Comparison of ENCODE assay signal across 1 cellular context in the genomic region with DNA sequence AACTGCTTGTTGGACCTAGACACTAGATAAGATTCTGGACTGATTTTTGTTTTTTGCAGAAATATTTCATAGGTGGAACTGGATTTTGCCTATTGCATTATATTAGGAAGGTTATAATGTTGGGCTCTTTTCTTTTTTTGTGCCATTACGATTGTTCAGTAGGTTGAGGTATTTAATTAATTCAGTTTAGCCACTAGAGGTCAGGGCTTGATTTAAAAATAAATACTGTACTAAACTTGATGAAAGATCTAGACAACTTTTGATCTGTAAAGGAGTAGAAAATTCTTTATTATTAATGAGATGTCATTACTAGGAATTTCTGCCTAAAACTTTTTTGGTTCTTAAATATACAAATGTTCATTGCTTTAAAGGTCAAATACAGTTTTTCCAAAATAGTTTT.
TF ChIP-seq lines count a peak whose summit lies in the region.

No MANE protein-coding gene starts in this region.

TF ChIP-seq in HepG2, 621 proteins besides CTCF, POLR2A, EP300 and RAD21 (continued from another document):
- TF ChIP-seq, protein P1, sequence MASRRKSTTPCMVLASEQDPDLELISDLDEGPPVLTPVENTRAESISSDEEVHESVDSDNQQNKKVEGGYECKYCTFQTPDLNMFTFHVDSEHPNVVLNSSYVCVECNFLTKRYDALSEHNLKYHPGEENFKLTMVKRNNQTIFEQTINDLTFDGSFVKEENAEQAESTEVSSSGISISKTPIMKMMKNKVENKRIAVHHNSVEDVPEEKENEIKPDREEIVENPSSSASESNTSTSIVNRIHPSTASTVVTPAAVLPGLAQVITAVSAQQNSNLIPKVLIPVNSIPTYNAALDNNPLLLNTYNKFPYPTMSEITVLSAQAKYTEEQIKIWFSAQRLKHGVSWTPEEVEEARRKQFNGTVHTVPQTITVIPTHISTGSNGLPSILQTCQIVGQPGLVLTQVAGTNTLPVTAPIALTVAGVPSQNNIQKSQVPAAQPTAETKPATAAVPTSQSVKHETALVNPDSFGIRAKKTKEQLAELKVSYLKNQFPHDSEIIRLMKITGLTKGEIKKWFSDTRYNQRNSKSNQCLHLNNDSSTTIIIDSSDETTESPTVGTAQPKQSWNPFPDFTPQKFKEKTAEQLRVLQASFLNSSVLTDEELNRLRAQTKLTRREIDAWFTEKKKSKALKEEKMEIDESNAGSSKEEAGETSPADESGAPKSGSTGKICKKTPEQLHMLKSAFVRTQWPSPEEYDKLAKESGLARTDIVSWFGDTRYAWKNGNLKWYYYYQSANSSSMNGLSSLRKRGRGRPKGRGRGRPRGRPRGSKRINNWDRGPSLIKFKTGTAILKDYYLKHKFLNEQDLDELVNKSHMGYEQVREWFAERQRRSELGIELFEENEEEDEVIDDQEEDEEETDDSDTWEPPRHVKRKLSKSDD (CRISPR knock-in tag; IDR thresholded peaks at IDR 0.05; ENCODE audit: low read depth) = no peak
TF ChIP-seq in HepG2: peak in this region for 1.
